ENCODE assay signal across 23 cellular contexts in the genomic region with DNA sequence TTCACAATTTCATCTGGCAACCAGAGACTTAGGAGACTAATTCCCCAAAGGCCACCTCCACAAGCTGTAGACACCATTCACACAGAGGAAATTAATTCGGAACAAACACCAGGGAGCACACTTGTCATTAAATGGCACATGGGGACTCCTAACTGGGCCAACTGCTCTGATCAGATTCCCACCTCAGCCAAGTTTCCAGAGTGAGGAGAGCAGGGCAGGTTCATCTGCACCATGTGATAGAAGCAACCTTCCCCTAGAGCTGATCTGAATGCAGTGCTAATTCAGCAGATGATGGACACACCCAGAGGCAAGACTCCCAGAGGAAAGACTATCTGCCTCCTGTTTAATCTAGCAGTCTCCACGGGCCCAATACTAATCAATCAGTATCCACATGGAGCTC.
"Had no signal": no experiment of that assay in that cellular context is flagged by ENCODE, and none has a peak within 500 bp of the region (broad histone marks: within the 10 kb centered on the region; RNA-seq: fewer than 3 reads in every experiment).

No MANE protein-coding gene starts in this region.

- DNase-seq: activated CD4-positive, alpha-beta T cell treated with anti-CD3 and anti-CD28 coated beads for 36 hours; activated CD4-positive, CD25-positive, alpha-beta regulatory T cell; activated CD8-positive, alpha-beta memory T cell treated with anti-CD3 and anti-CD28 coated beads, Interleukin-2, amount 10 ng/mL, durations not matched to agents 7 days and 5 days; activated CD8-positive, alpha-beta T cell treated with anti-CD3 and anti-CD28 coated beads, Interleukin-2, amount 10 ng/mL, durations not matched to agents 7 days and 5 days; activated naive CD4-positive, alpha-beta T cell; activated T-cell treated with anti-CD3 and anti-CD28 coated beads, Interleukin-2, amount 50 U/mL, for 72 hours; adrenal gland; aorta; body of pancreas; cerebellar nuclear complex; colonic mucosa; foreskin melanocyte; left ventricle myocardium inferior; mesendoderm; posterior cingulate gyrus; right cardiac atrium; spleen; stimulated activated naive CD4-positive, alpha-beta T cell treated with Interleukin-2 at 50 U/mL for 16 hours had no signal

- H3K27me3 ChIP-seq: adrenal gland, body of pancreas, colonic mucosa, esophagus muscularis mucosa, spleen, tibial nerve had no signal

- H3K4me1 ChIP-seq: adrenal gland, body of pancreas, colonic mucosa, esophagus muscularis mucosa, tibial nerve had no signal

- H3K27me3 Mint-ChIP-seq: activated CD4-positive, alpha-beta T cell treated with anti-CD3 and anti-CD28 coated beads for 36 hours; activated CD8-positive, alpha-beta memory T cell treated with anti-CD3 and anti-CD28 coated beads, Interleukin-2, amount 10 ng/mL, durations not matched to agents 7 days and 5 days had no signal

- ATAC-seq: activated CD4-positive, alpha-beta T cell treated with anti-CD3 and anti-CD28 coated beads for 36 hours; activated CD8-positive, alpha-beta memory T cell treated with anti-CD3 and anti-CD28 coated beads, Interleukin-2, amount 10 ng/mL, durations not matched to agents 7 days and 5 days; activated CD8-positive, alpha-beta T cell treated with anti-CD3 and anti-CD28 coated beads, Interleukin-2, amount 10 ng/mL, durations not matched to agents 7 days and 5 days; activated naive CD4-positive, alpha-beta T cell treated with anti-CD3 and anti-CD28 coated beads, Interleukin-2, amount 50 U/mL, for 72 hours; activated T-cell treated with anti-CD3 and anti-CD28 coated beads, Interleukin-2, amount 50 U/mL, for 72 hours; body of pancreas had no signal

- H3K4me3 ChIP-seq: adrenal gland, body of pancreas, colonic mucosa, esophagus muscularis mucosa, left ventricle myocardium inferior, lung, spleen, tibial nerve had no signal

- H3K27ac Mint-ChIP-seq: activated CD4-positive, alpha-beta T cell treated with anti-CD3 and anti-CD28 coated beads for 36 hours; activated CD8-positive, alpha-beta memory T cell treated with anti-CD3 and anti-CD28 coated beads, Interleukin-2, amount 10 ng/mL, durations not matched to agents 7 days and 5 days; activated CD8-positive, alpha-beta T cell treated with anti-CD3 and anti-CD28 coated beads, Interleukin-2, amount 10 ng/mL, durations not matched to agents 7 days and 5 days; activated T-cell treated with anti-CD3 and anti-CD28 coated beads, Interleukin-2, amount 50 U/mL, for 72 hours; nephron had no signal

- H3K9me3 ChIP-seq: adrenal gland, body of pancreas, colonic mucosa, spleen, tibial nerve had no signal

- H3K27ac ChIP-seq: adrenal gland, body of pancreas, colonic mucosa, esophagus muscularis mucosa, left ventricle myocardium inferior, tibial nerve had no signal

- H3K36me3 ChIP-seq: adrenal gland, colonic mucosa, esophagus muscularis mucosa, left ventricle myocardium inferior, tibial nerve had no signal

- H3K4me3 Mint-ChIP-seq: activated CD4-positive, alpha-beta T cell treated with anti-CD3 and anti-CD28 coated beads for 36 hours; activated CD8-positive, alpha-beta memory T cell treated with anti-CD3 and anti-CD28 coated beads, Interleukin-2, amount 10 ng/mL, durations not matched to agents 7 days and 5 days; activated CD8-positive, alpha-beta T cell treated with anti-CD3 and anti-CD28 coated beads, Interleukin-2, amount 10 ng/mL, durations not matched to agents 7 days and 5 days; activated T-cell treated with anti-CD3 and anti-CD28 coated beads, Interleukin-2, amount 50 U/mL, for 72 hours; nephron had no signal
